8 cellular contexts compared by ENCODE assay signal in genomic region chr2:239399404-239399999, GRCh38. TPM values are rescaled to one million over a fixed set of nuclear protein-coding genes. Genes with fewer than 3 reads are reported as not detected.
DNase-seq lines count a peak whose midpoint lies in the region; ATAC-seq lines count a peak whose summit lies in the region.

No MANE protein-coding gene starts in this region.

- H3K36me3 Mint-ChIP-seq in activated naive CD8-positive, alpha-beta T cell treated with anti-CD3 and anti-CD28 coated beads, Interleukin-2, amount 50 U/mL, for 24 hours (ENCODE audit: low read depth), result no peaks in the 10 kb centered on the region

- H3K4me3 Mint-ChIP-seq in activated naive CD8-positive, alpha-beta T cell treated with anti-CD3 and anti-CD28 coated beads, Interleukin-2, amount 50 U/mL, for 24 hours, result peak overlapping the region; percentile 85

- H3K9me3 ChIP-seq in iPS-18c (ENCODE audit: control insufficient read depth, insufficient read depth, low read length), result no peaks in the 10 kb centered on the region
- no peaks in the 10 kb centered on the region for H3K9me3 ChIP-seq in skeletal muscle tissue (ENCODE audit: control insufficient read depth in 3 of 3, low read length in 3 of 3)

- H3K4me1 Mint-ChIP-seq in activated naive CD8-positive, alpha-beta T cell treated with anti-CD3 and anti-CD28 coated beads, Interleukin-2, amount 50 U/mL, for 24 hours, result peaks cover 41% of the 10 kb centered on the region

- H3K9me3 Mint-ChIP-seq in activated naive CD8-positive, alpha-beta T cell treated with anti-CD3 and anti-CD28 coated beads, Interleukin-2, amount 50 U/mL, for 24 hours, result no peaks in the 10 kb centered on the region

- H3K4me3 ChIP-seq in iPS-18c (ENCODE audit: insufficient read depth, low read depth, low read length) (peak overlapping the region; percentile 66), skeletal muscle tissue (ENCODE audit: low read length in 3 of 3) (peak overlapping the region; percentile 45 to 72 (median 63))

- DNase-seq in NCI-H1092 treated with DMSO at 0.1 percent for 48 hours (lab: John Stamatoyannopoulos, UW) (peak; percentile 3), NCI-H1092 (lab: John Stamatoyannopoulos, UW) (no peak), OCI-M1 (lab: John Stamatoyannopoulos, UW) (peak; percentile 63), GOT3 (lab: John Stamatoyannopoulos, UW) (no peak), SHP77 treated with DMSO at 0.1 percent for 48 hours (lab: John Stamatoyannopoulos, UW) (no peak)
- DNase-seq in activated naive CD8-positive, alpha-beta T cell treated with anti-CD3 and anti-CD28 coated beads, Interleukin-2, amount 50 U/mL, for 24 hours, result peak; percentile 38

- ATAC-seq in activated naive CD8-positive, alpha-beta T cell treated with anti-CD3 and anti-CD28 coated beads, Interleukin-2, amount 50 U/mL, for 24 hours, result no peak

- H3K4me1 ChIP-seq in skeletal muscle tissue (ENCODE audit: control insufficient read depth in 3 of 3, insufficient read depth in 3 of 3, low read length in 3 of 3), result peaks cover 7 to 33% (median 22%) of the 10 kb centered on the region in 3 donors

- H3K27ac Mint-ChIP-seq in activated naive CD8-positive, alpha-beta T cell treated with anti-CD3 and anti-CD28 coated beads, Interleukin-2, amount 50 U/mL, for 24 hours, result peak overlapping the region; percentile 74

- peaks cover 3% of the 10 kb centered on the region for H3K27me3 Mint-ChIP-seq in activated naive CD8-positive, alpha-beta T cell treated with anti-CD3 and anti-CD28 coated beads, Interleukin-2, amount 50 U/mL, for 24 hours

- H3K9ac ChIP-seq in skeletal muscle tissue (ENCODE audit: low read depth in 1 of 3, low read length in 3 of 3), result peak overlapping the region; percentile 27 to 75 (median 57)

- no peak overlapping the region for H3K27ac ChIP-seq in skeletal muscle tissue (ENCODE audit: low read depth, low read length)

- no peaks in the 10 kb centered on the region for H3K36me3 ChIP-seq in skeletal muscle tissue (ENCODE audit: control insufficient read depth in 3 of 3, insufficient read depth in 3 of 3, low read length in 3 of 3)

- H3K27me3 ChIP-seq in skeletal muscle tissue (ENCODE audit: control insufficient read depth in 3 of 3, insufficient read depth in 3 of 3, low read length in 3 of 3), result no peaks in the 10 kb centered on the region

RNA-seq across cellular contexts. Expression of gene HDAC4, which starts 1.3 kb away (rescaled TPM):
- 23.5 TPM for total RNA-seq in skeletal muscle tissue

Comparison
In these comparisons a context has a peak if more than half of its experiments do, and no peak if none do; other contexts are left out.
1. DNase-seq: peak in NCI-H1092 treated with DMSO at 0.1 percent for 48 hours (single experiment), OCI-M1 (single experiment) and activated naive CD8-positive, alpha-beta T cell treated with anti-CD3 and anti-CD28 coated beads, Interleukin-2, amount 50 U/mL, for 24 hours (single experiment); none in NCI-H1092 (single experiment), GOT3 (single experiment) and SHP77 treated with DMSO at 0.1 percent for 48 hours (single experiment).